ENCODE assay signal across 8 cellular contexts in genomic region chr13:50126378-50127016, GRCh38.
DNase-seq lines count a peak whose midpoint lies in the region; ATAC-seq and TF ChIP-seq lines count a peak whose summit lies in the region.

No MANE protein-coding gene starts in this region.

- peaks cover 17 to 36% (median 30%) of the 10 kb centered on the region in 5 donors for H3K27me3 Mint-ChIP-seq in naive thymus-derived CD4-positive, alpha-beta T cell

- POLR2A ChIA-PET in OCI-LY7 (lab: Charles Lee) = interaction anchor here (0.6 to 8.3 kb wide), 13 partner anchors 11 to 789 kb away, joined by 3 to 94 read pairs (median 6); no protein-coding TSS in a partner anchor
- POLR2A ChIA-PET in naive thymus-derived CD4-positive, alpha-beta T cell (lab: Charles Lee) = interaction anchor here (0.6 to 14.7 kb wide), 21 partner anchors 8 to 1326 kb away, joined by 3 to 363 read pairs (median 5); partner anchors contain the start of genes CAB39L, INTS6, KPNA3 and RNASEH2B

- peaks cover 0 to 18% (median 0%) of the 10 kb centered on the region in 5 donors for H3K36me3 Mint-ChIP-seq in naive thymus-derived CD4-positive, alpha-beta T cell

- no peaks in the 10 kb centered on the region for H3K36me3 ChIP-seq in OCI-LY7 (ENCODE audit: insufficient read depth, low read length)
- H3K36me3 ChIP-seq in naive thymus-derived CD4-positive, alpha-beta T cell (ENCODE audit: control insufficient read depth in 2 of 3, insufficient read depth in 3 of 3, low read length in 3 of 3) = peaks cover 0 to 7% (median 0%) of the 10 kb centered on the region in 3 experiments

- CTCF ChIA-PET in OCI-LY7 (lab: Charles Lee; ENCODE audit: unreplicated experiment) = interaction anchor here (0.6 to 1.0 kb wide), 2 partner anchors 19 to 41 kb away, joined by 3 to 4 read pairs; no protein-coding TSS in a partner anchor
- CTCF ChIA-PET in naive thymus-derived CD4-positive, alpha-beta T cell (lab: Charles Lee) = interaction anchor here (1.2 to 4.9 kb wide), 5 partner anchors 43 to 785 kb away, joined by 3 to 71 read pairs (median 8); partner anchors contain the start of genes KPNA3 and TRIM13

- TF ChIP-seq CTCF in OCI-LY7 (conservative IDR thresholded peaks at IDR 0.05; ENCODE audit: low read length) = no peak
- TF ChIP-seq CTCF in coronary artery (IDR thresholded peaks at IDR 0.05) = no peak

- H4K20me1 ChIP-seq in OCI-LY7 (ENCODE audit: insufficient read depth, low read length) = peaks cover 15% of the 10 kb centered on the region; the same call in 1 of the 2 replicates

- H3K27me3 ChIP-seq in naive thymus-derived CD4-positive, alpha-beta T cell (ENCODE audit: control insufficient read depth in 2 of 2, insufficient read depth in 2 of 2, low read length in 2 of 2) = peaks cover 12 to 33% of the 10 kb centered on the region in 2 donors

- H3K79me2 ChIP-seq in OCI-LY7 (ENCODE audit: insufficient read depth, low read depth, low read length) = peaks cover 20% of the 10 kb centered on the region; the same call in 1 of the 2 replicates

- intact Hi-C loops in OCI-LY7 (cut with micrococcal nuclease; ENCODE audit: unreplicated experiment) = loop anchor here (5.0 kb wide), 4 partner anchors 189 to 766 kb away; partner anchors contain the start of genes KPNA3 and SPRYD7
- intact Hi-C loops in naive thymus-derived CD4-positive, alpha-beta T cell (cut with micrococcal nuclease) = loop anchor here (5.0 to 10.0 kb wide), 8 partner anchors 111 to 1678 kb away; partner anchors contain the start of genes CYSLTR2 (in 1 of the 2), DHRS12 (in 1 of the 2), FNDC3A (in 1 of the 2) and PHF11 (in 1 of the 2)

- H3K4me2 ChIP-seq in OCI-LY7 (ENCODE audit: low read length) = peak overlapping the region; percentile 71

- peak overlapping the region; percentile 68 for H3K27ac ChIP-seq in OCI-LY7 (ENCODE audit: low read depth, low read length, poor library complexity, severe bottlenecking)
- H3K27ac ChIP-seq in coronary artery = peak overlapping the region; percentile 100
- H3K27ac ChIP-seq in naive thymus-derived CD4-positive, alpha-beta T cell (ENCODE audit: low read depth, low read length) = peak overlapping the region; percentile 95

- no peaks in the 10 kb centered on the region for H3K9me2 ChIP-seq in OCI-LY7 (ENCODE audit: insufficient read depth, low read length)

- peak overlapping the region; percentile 86 to 95 (median 92) for H3K4me3 Mint-ChIP-seq in naive thymus-derived CD4-positive, alpha-beta T cell

- DNase-seq in stimulated activated CD4-positive, alpha-beta T cell treated with anti-CD3 and anti-CD28 coated beads, Interleukin-4, amount 100 ng/mL, for 24 hours = peak; percentile 14
- no peak for DNase-seq in stimulated activated CD4-positive, alpha-beta T cell treated with anti-CD3 and anti-CD28 coated beads, Interleukin-12 subunit alpha, Interleukin-12 subunit beta, amount 100 ng/mL, for 4 hours
- DNase-seq in OCI-LY7 (ENCODE audit: low spot score) (peak; percentile 59), coronary artery (ENCODE audit: low spot score) (no peak), amygdala (lab: John Stamatoyannopoulos, UW) (no peak)
- DNase-seq in naive thymus-derived CD4-positive, alpha-beta T cell = peak in 4 of 9 donors; percentile 41 to 60 (median 54)

- no peaks in the 10 kb centered on the region for H3K9me3 ChIP-seq in OCI-LY7 (ENCODE audit: low read length)
- no peaks in the 10 kb centered on the region for H3K9me3 ChIP-seq in naive thymus-derived CD4-positive, alpha-beta T cell (ENCODE audit: control insufficient read depth in 2 of 3, low read length in 3 of 3)

- H3K4me1 Mint-ChIP-seq in naive thymus-derived CD4-positive, alpha-beta T cell = peaks cover 29 to 71% (median 65%) of the 10 kb centered on the region in 7 donors

- peaks cover 0 to 14% (median 0%) of the 10 kb centered on the region in 11 donors for H3K9me3 Mint-ChIP-seq in naive thymus-derived CD4-positive, alpha-beta T cell

- TSS peak; percentile 30 for BruUV-seq in OCI-LY7 (replicated peaks; lab: Mats Ljungman, UMichigan)

- peak overlapping the region; percentile 50; the same call in 1 of the 2 replicates for H2AFZ ChIP-seq in OCI-LY7 (ENCODE audit: low read length)

- peaks cover 71% of the 10 kb centered on the region for H3K4me1 ChIP-seq in OCI-LY7 (ENCODE audit: insufficient read depth, low read length, poor library complexity, severe bottlenecking)
- peaks cover 48% of the 10 kb centered on the region in 2 donors for H3K4me1 ChIP-seq in naive thymus-derived CD4-positive, alpha-beta T cell (ENCODE audit: control insufficient read depth in 2 of 2, insufficient read depth in 2 of 2, low read length in 2 of 2)

- ATAC-seq in naive thymus-derived CD4-positive, alpha-beta T cell = no peak
- ATAC-seq in HG02938 (IDR thresholded peaks at IDR 0.05; ENCODE audit: unreplicated experiment) (no peak), HG02970 (IDR thresholded peaks at IDR 0.05; ENCODE audit: low FRiP score, unreplicated experiment) (no peak)

- H3K27ac Mint-ChIP-seq in naive thymus-derived CD4-positive, alpha-beta T cell = peak overlapping the region; percentile 92 to 97 (median 96)

- peak overlapping the region; percentile 81 for H3K4me3 ChIP-seq in OCI-LY7 (ENCODE audit: low read depth, low read length, poor library complexity, severe bottlenecking)
- H3K4me3 ChIP-seq in coronary artery = peak overlapping the region; percentile 97
- peak overlapping the region; percentile 81 for H3K4me3 ChIP-seq in naive thymus-derived CD4-positive, alpha-beta T cell (ENCODE audit: low read length)

Comparison
In these comparisons a context has a peak if more than half of its experiments do, and no peak if none do; other contexts are left out.
1. DNase-seq: peak in stimulated activated CD4-positive, alpha-beta T cell treated with anti-CD3 and anti-CD28 coated beads, Interleukin-4, amount 100 ng/mL, for 24 hours (single experiment) and OCI-LY7 (single experiment); none in stimulated activated CD4-positive, alpha-beta T cell treated with anti-CD3 and anti-CD28 coated beads, Interleukin-12 subunit alpha, Interleukin-12 subunit beta, amount 100 ng/mL, for 4 hours (single experiment), coronary artery (single experiment) and amygdala (0 of 56).
2. Peak in every context shown above with its lines, with median percentiles within 50 percentile points of each other: H3K27ac ChIP-seq and H3K4me3 ChIP-seq.